Comparison of ENCODE assay signal across 1 cellular context in genomic region chr4:145404754-145405153, GRCh38.
TF ChIP-seq lines count a peak whose summit lies in the region.

No MANE protein-coding gene starts in this region.

TF ChIP-seq in H1, 55 proteins besides CTCF, POLR2A, EP300 and RAD21 (continued from another document):
- TF ChIP-seq CHD7 (IDR thresholded peaks at IDR 0.05; ENCODE audit: insufficient replicate concordance, low read length) (no peak), RBBP5 (IDR thresholded peaks at IDR 0.05; ENCODE audit: borderline replicate concordance, low read depth, low read length) (no peak), GABPA (IDR thresholded peaks at IDR 0.05; ENCODE audit: borderline replicate concordance, insufficient read depth, low read length) (no peak), EGR1 (IDR thresholded peaks at IDR 0.05; ENCODE audit: borderline replicate concordance, low read depth, low read length) (no peak), TBP (IDR thresholded peaks at IDR 0.05; ENCODE audit: low read depth, low read length) (no peak), SP1 (IDR thresholded peaks at IDR 0.05; ENCODE audit: low read depth, low read length) (no peak), CTBP2 (IDR thresholded peaks at IDR 0.05; ENCODE audit: borderline replicate concordance, insufficient read depth, insufficient read length, low read length) (no peak), KDM5A (IDR thresholded peaks at IDR 0.05; ENCODE audit: low read length) (no peak), POU5F1 (IDR thresholded peaks at IDR 0.05; ENCODE audit: low read depth, low read length) (no peak)
TF ChIP-seq in H1: peak in this region for 0.
